In the genomic region with DNA sequence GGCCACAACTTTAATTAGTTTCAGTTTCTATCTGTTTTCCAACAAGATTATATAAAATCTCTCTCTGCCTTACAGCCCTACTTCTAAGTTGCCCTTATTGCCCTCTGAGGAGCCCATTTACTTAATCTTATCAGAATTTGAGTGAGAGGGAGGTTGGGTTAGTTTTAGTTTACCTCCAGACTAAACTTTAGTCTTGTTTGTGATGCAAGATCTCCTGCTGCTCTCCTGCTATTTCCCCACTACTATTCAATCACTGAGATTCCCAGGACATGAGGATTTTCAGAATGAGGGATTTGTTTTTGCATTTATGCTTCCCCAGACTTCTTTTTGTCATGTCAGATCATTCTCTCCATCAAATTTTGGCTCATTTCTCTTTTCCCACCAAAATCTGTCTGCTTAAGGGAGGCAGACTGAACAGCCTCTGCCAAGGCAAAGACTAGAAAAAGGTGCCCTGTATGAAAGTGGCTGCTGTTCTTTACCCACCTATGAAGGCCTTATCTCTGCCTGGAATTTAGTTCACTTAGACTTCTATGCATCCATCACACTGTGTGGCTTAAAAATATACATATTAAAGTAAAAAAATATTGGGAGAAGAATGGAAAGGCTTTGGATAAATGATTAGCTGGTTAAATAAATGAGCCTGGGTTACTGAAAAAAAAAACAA, we compare ENCODE assay signal across 21 cellular contexts.
DNase-seq lines count a peak whose midpoint lies in the region; ATAC-seq, FAIRE-seq and TF ChIP-seq lines count a peak whose summit lies in the region.
"Had no signal": no experiment of that assay in that cellular context is flagged by ENCODE, and none has a peak within 500 bp of the region (broad histone marks: within the 10 kb centered on the region; RNA-seq: fewer than 3 reads in every experiment).

No MANE protein-coding gene starts in this region.

- H3K4me3 ChIP-seq in GM23338 (no peak overlapping the region), Loucy (ENCODE audit: low read length, poor library complexity, severe bottlenecking) (no peak overlapping the region), H1 (ENCODE audit: extremely low read depth in 1 of 4, insufficient read depth in 2 of 4, low read depth in 3 of 4, low read length in 4 of 4) (no peak overlapping the region; a peak in 1 of 8 replicates)
- H3K4me3 ChIP-seq: A549, GM23248, PC-9 had no signal

- no peak overlapping the region for H3K23ac ChIP-seq in H1 (ENCODE audit: insufficient read length)

- TF ChIP-seq POLR2A in H1 (IDR thresholded peaks at IDR 0.05; ENCODE audit: control extremely low read depth in 1 of 2, low read depth in 2 of 2, low read length in 2 of 2) = no peak

- intact Hi-C loops in Calu3 (cut with micrococcal nuclease; ENCODE audit: unreplicated experiment) = no loop called here

- H3K9me3 Mint-ChIP-seq in GM23338 (peaks cover 8% of the 10 kb centered on the region), Calu3 (ENCODE audit: low read depth, unreplicated experiment) (peaks cover 14% of the 10 kb centered on the region)

- H3K27ac Mint-ChIP-seq in GM23338 (peak overlapping the region; percentile 16), Calu3 (ENCODE audit: unreplicated experiment) (no peak overlapping the region)
- H3K27ac Mint-ChIP-seq: CD4-positive, CD25-positive, alpha-beta regulatory T cell had no signal

- H3K27me3 ChIP-seq in GM23338 (ENCODE audit: insufficient read depth) (no peaks in the 10 kb centered on the region), Loucy (ENCODE audit: insufficient read depth, low read length, poor library complexity, severe bottlenecking) (no peaks in the 10 kb centered on the region), H1 (replicated peaks in 1 of 4; ENCODE audit: control insufficient read depth in 3 of 4, extremely low read depth in 1 of 4, insufficient read depth in 3 of 4, low read length in 3 of 4) (no peaks in the 10 kb centered on the region)

- H3K4me3 Mint-ChIP-seq in GM23338 (no peak overlapping the region), Calu3 (ENCODE audit: low read depth, unreplicated experiment) (no peak overlapping the region)
- H3K4me3 Mint-ChIP-seq: CD4-positive, CD25-positive, alpha-beta regulatory T cell had no signal

- CTCF ChIA-PET in H1 (lab: Charles Lee; ENCODE audit: partially characterized antibody) = no interaction called here
- CTCF ChIA-PET in Calu3 (lab: Charles Lee) = no interaction called here

- H3K4ac ChIP-seq in H1 (replicated peaks; ENCODE audit: insufficient read length, low read depth, low read length) = no peak overlapping the region

- H2BK20ac ChIP-seq in H1 (ENCODE audit: low read length) = no peak overlapping the region

- no peaks in the 10 kb centered on the region for H3K23me2 ChIP-seq in H1 (ENCODE audit: low read depth, low read length)

- no peak overlapping the region for H2BK120ac ChIP-seq in H1 (replicated peaks; ENCODE audit: low read depth, low read length)

- peak; percentile 82 for ATAC-seq in GM23338
- ATAC-seq in GM21717 (IDR thresholded peaks at IDR 0.05; ENCODE audit: unreplicated experiment) = no peak
- ATAC-seq: A549 had no signal

- H3K9me3 ChIP-seq in Loucy (ENCODE audit: insufficient read depth, low read depth, low read length) (peaks cover 4% of the 10 kb centered on the region; the same call in 1 of the 2 replicates), H1 (ENCODE audit: insufficient read depth in 2 of 2, low read depth in 1 of 2, low read length in 1 of 2) (peaks cover 11 to 12% of the 10 kb centered on the region in 2 experiments)
- H3K9me3 ChIP-seq: A549 had no signal

- H3K36me3 ChIP-seq in GM23338 (ENCODE audit: insufficient read depth) (no peaks in the 10 kb centered on the region), Loucy (ENCODE audit: insufficient read depth, low read length) (no peaks in the 10 kb centered on the region), H1 (ENCODE audit: control insufficient read depth in 2 of 4, insufficient read depth in 4 of 4, low read length in 3 of 4) (no peaks in the 10 kb centered on the region)

- no peak overlapping the region for H2BK15ac ChIP-seq in H1 (ENCODE audit: low read length)

- no peak for TF ChIP-seq RAD21 in H1 (IDR thresholded peaks at IDR 0.05 in 1 of 2, conservative IDR thresholded peaks at IDR 0.05 in 1 of 2; ENCODE audit: low read depth in 2 of 2, low read length in 2 of 2)

- no peak overlapping the region for H4K8ac ChIP-seq in H1 (ENCODE audit: extremely low read depth, insufficient read depth, low read length)

- no peaks in the 10 kb centered on the region for H3F3A ChIP-seq in GM23338 (replicated peaks; ENCODE audit: low read depth)
- H3F3A ChIP-seq in Loucy (ENCODE audit: low read depth) = no peaks in the 10 kb centered on the region

- H4K5ac ChIP-seq in H1 (ENCODE audit: insufficient read length, low read depth, low read length) = no peak overlapping the region

- no peak overlapping the region for H2BK12ac ChIP-seq in H1 (ENCODE audit: low read depth, low read length)

- H4K20me1 ChIP-seq in GM23338 (replicated peaks; ENCODE audit: insufficient read depth) (no peaks in the 10 kb centered on the region), Loucy (ENCODE audit: insufficient read depth, low read length, poor library complexity, severe bottlenecking) (no peaks in the 10 kb centered on the region), H1 (replicated peaks in 1 of 2; ENCODE audit: control insufficient read depth in 1 of 2, insufficient read depth in 2 of 2, low read length in 2 of 2) (no peaks in the 10 kb centered on the region)

- no peaks in the 10 kb centered on the region for H3K27me3 Mint-ChIP-seq in GM23338 (ENCODE audit: insufficient read depth, low read depth, poor library complexity)
- H3K27me3 Mint-ChIP-seq in Calu3 (ENCODE audit: unreplicated experiment) = no peaks in the 10 kb centered on the region
- H3K27me3 Mint-ChIP-seq: CD4-positive, CD25-positive, alpha-beta regulatory T cell had no signal

- no peak overlapping the region for H3K56ac ChIP-seq in H1 (replicated peaks; ENCODE audit: insufficient read length, low read depth, low read length)

- no TSS peak for BruUV-seq in Calu3 (replicated peaks; lab: Mats Ljungman, UMichigan)

- H2AFZ ChIP-seq in GM23338 (no peak overlapping the region), Loucy (ENCODE audit: low read length) (peak overlapping the region; percentile 75), H1 (ENCODE audit: low read length) (no peak overlapping the region)
- H2AFZ ChIP-seq: GM23248, PC-9 had no signal

- no peak overlapping the region for H2BK5ac ChIP-seq in H1 (ENCODE audit: low read depth, low read length)

- H3K27ac ChIP-seq in GM23338 (ENCODE audit: low read depth) (no peak overlapping the region), H1 (ENCODE audit: low read depth, low read length) (no peak overlapping the region)
- H3K27ac ChIP-seq: A549, GM23248, PC-9 had no signal

- no peak overlapping the region for H3K14ac ChIP-seq in H1 (ENCODE audit: insufficient read length)

- peaks cover 16% of the 10 kb centered on the region for H3K4me1 Mint-ChIP-seq in GM23338
- no peaks in the 10 kb centered on the region for H3K4me1 Mint-ChIP-seq in Calu3 (ENCODE audit: low read depth, unreplicated experiment)
- H3K4me1 Mint-ChIP-seq: CD4-positive, CD25-positive, alpha-beta regulatory T cell had no signal

- H3K79me2 ChIP-seq in GM23338 (replicated peaks; ENCODE audit: insufficient read depth) (no peaks in the 10 kb centered on the region), Loucy (ENCODE audit: insufficient read depth, low read length) (no peaks in the 10 kb centered on the region), H1 (ENCODE audit: control insufficient read depth in 1 of 2, insufficient read depth in 2 of 2, low read length in 2 of 2) (no peaks in the 10 kb centered on the region)

- H3K4me2 ChIP-seq in GM23338 (peak overlapping the region; percentile 34; the same call in 1 of the 2 replicates), Loucy (ENCODE audit: low read depth, low read length, poor library complexity, severe bottlenecking) (peak overlapping the region; percentile 36), H1 (ENCODE audit: insufficient read depth in 1 of 2, low read depth in 2 of 2, low read length in 2 of 2) (no peak overlapping the region)
- H3K4me2 ChIP-seq: A549, PC-9 had no signal

- H3K4me1 ChIP-seq in GM23338 (ENCODE audit: insufficient read depth) = peaks cover 11% of the 10 kb centered on the region; the same call in 1 of the 2 replicates
- H3K4me1 ChIP-seq in Loucy (ENCODE audit: insufficient read depth, low read length, poor library complexity, severe bottlenecking) = peaks cover 4% of the 10 kb centered on the region
- peaks cover 0 to 3% (median 0%) of the 10 kb centered on the region in 4 experiments; a peak in 1 of 7 replicates for H3K4me1 ChIP-seq in H1 (replicated peaks in 1 of 4; ENCODE audit: control insufficient read depth in 3 of 4, insufficient read depth in 4 of 4, low read length in 3 of 4)
- H3K4me1 ChIP-seq: A549 had no signal

- no peak overlapping the region for H2AK5ac ChIP-seq in H1 (ENCODE audit: low read depth, low read length)

- peaks cover 9% of the 10 kb centered on the region for H3K36me3 Mint-ChIP-seq in GM23338 (ENCODE audit: low read depth)
- no peaks in the 10 kb centered on the region for H3K36me3 Mint-ChIP-seq in Calu3 (ENCODE audit: insufficient read depth, unreplicated experiment)
- H3K36me3 Mint-ChIP-seq: CD4-positive, CD25-positive, alpha-beta regulatory T cell had no signal

- FAIRE-seq in H1 (lab: Jason Lieb, UNC) = peak; percentile 63
- FAIRE-seq: A549, GM12892, GM19239 had no signal

- H3K9me2 ChIP-seq in GM23338 (ENCODE audit: insufficient read depth) (no peaks in the 10 kb centered on the region), Loucy (replicated peaks; ENCODE audit: low read depth, low read length) (no peaks in the 10 kb centered on the region)

- DNase-seq in GM23338 (ENCODE audit: low spot score) = peak; percentile 44
- no peak for DNase-seq in H1 (ENCODE audit: low read depth in 1 of 2, low spot score in 2 of 2)
- peak; percentile 19 for DNase-seq in iPS-NIHi7 (ENCODE audit: extremely low spot score)
- no peak for DNase-seq in T-helper 2 cell
- DNase-seq in dermis blood vessel endothelial cell = no peak
- no peak for DNase-seq in Calu3
- DNase-seq: AML-193; CD4-positive, CD25-positive, alpha-beta regulatory T cell; DMS79 treated with DMSO at 0.1 percent for 48 hours; GDM1; GM23248; NCI-H1048; NCI-H146; NCI-H2081 treated with DMSO at 0.1 percent for 48 hours; NCI-H524 treated with DMSO at 0.1 percent for 48 hours; PC-9 had no signal

- POLR2A ChIA-PET in H1 (lab: Charles Lee; ENCODE audit: partially characterized antibody) = no interaction called here

- no peak overlapping the region for H4K91ac ChIP-seq in H1 (replicated peaks; ENCODE audit: insufficient read length, low read length)

- TF ChIP-seq EP300 in H1 (IDR thresholded peaks at IDR 0.05; ENCODE audit: borderline replicate concordance in 1 of 2, low read depth in 2 of 2, low read length in 2 of 2) = no peak

- H3K9ac ChIP-seq in Loucy (ENCODE audit: low read depth, low read length, poor library complexity, severe bottlenecking) = peak overlapping the region; percentile 42
- no peak overlapping the region for H3K9ac ChIP-seq in H1 (replicated peaks in 1 of 4; ENCODE audit: extremely low read depth in 1 of 4, low read depth in 3 of 4, low read length in 3 of 4)
- H3K9ac ChIP-seq: GM23248 had no signal

- TF ChIP-seq CTCF in GM23338 (conservative IDR thresholded peaks at IDR 0.05; ENCODE audit: low read depth in 2 of 2) = no peak
- no peak for TF ChIP-seq CTCF in Loucy (conservative IDR thresholded peaks at IDR 0.05; ENCODE audit: low read length)
- no peak for TF ChIP-seq CTCF in H1 (IDR thresholded peaks at IDR 0.05; ENCODE audit: control extremely low read depth in 1 of 3, insufficient read depth in 1 of 3, low read depth in 1 of 3, low read length in 3 of 3)
- TF ChIP-seq CTCF in Calu3 (IDR thresholded peaks at IDR 0.05; ENCODE audit: unreplicated experiment) = no peak

- no peak overlapping the region; the same call in 1 of the 2 replicates for H3K18ac ChIP-seq in H1 (ENCODE audit: extremely low read depth, low read length)

- no peaks in the 10 kb centered on the region for H3K79me1 ChIP-seq in H1 (ENCODE audit: low read depth, low read length)

Comparison
In these comparisons a context has a peak if more than half of its experiments do, and no peak if none do; other contexts are left out.
1. DNase-seq: peak in GM23338 (single experiment) and iPS-NIHi7 (single experiment); none in H1 (0 of 2), T-helper 2 cell (0 of 5), dermis blood vessel endothelial cell (single experiment) and Calu3 (single experiment).
2. H3K4me2 ChIP-seq: peak in GM23338 (single experiment) and Loucy (single experiment); none in H1 (0 of 2).